Comparison of ENCODE assay signal across 1 cellular context in the genomic region with DNA sequence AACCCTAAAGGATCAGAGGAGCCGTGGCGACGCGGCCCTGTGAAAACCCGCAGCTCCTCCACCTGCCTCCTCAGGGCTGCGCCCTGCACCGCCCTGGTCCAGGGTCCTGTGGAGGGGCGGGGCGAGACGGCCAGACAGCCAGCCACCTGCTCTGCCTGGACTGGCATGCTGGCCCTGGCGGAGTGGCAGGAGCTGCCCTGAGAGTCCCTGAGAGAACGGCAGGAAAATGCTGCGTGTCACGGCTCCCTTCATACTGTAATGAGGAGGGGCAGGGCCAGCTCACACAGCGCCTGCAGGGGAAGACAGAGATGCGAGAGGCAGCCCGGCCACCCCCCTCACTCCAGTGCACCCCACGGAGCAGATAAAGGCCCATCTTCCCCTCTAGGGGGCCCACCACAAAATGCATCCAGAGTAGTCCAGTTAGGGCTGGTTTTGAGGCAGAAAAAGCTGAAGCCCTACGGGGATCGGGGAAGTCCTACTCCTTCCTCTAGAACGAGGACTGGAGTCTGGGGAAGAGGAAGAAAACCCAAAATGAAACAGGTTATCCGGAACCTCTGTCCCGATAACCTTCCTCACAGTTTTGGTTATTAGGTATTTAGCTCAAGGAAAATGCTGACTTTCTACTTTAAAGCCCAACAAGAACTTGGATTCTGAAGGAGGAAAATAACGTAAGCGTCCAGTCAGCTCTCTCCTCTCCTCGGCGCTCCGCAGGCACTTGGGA.
TF ChIP-seq lines count a peak whose summit lies in the region.

No MANE protein-coding gene starts in this region.

TF ChIP-seq in GM23338, 12 proteins besides CTCF, POLR2A, EP300 and RAD21 (continued from another document):
- TF ChIP-seq ZNF462 (CRISPR knock-in tag; IDR thresholded peaks at IDR 0.05) (no peak), POLR2AphosphoS5 (IDR thresholded peaks at IDR 0.05; ENCODE audit: low read depth) (no peak), CREB1 (CRISPR knock-in tag; IDR thresholded peaks at IDR 0.05; ENCODE audit: low read depth) (no peak), STAT1 (IDR thresholded peaks at IDR 0.05; ENCODE audit: unreplicated experiment) (no peak), EZH2phosphoT487 (IDR thresholded peaks at IDR 0.05; ENCODE audit: unreplicated experiment) (no peak), EZH2 (IDR thresholded peaks at IDR 0.05; ENCODE audit: low read depth, unreplicated experiment) (no peak), JUNB (IDR thresholded peaks at IDR 0.05; ENCODE audit: unreplicated experiment) (no peak), NANOG (IDR thresholded peaks at IDR 0.05; ENCODE audit: borderline replicate concordance) (no peak)
